ENCODE assay signal across 1 cellular context in genomic region chr11:16981651-16982194, GRCh38.
TF ChIP-seq lines count a peak whose summit lies in the region.

No MANE protein-coding gene starts in this region.

TF ChIP-seq in HepG2, 621 proteins besides CTCF, POLR2A, EP300 and RAD21 (continues in another document):
- TF ChIP-seq RFXAP (CRISPR knock-in tag; IDR thresholded peaks at IDR 0.05; ENCODE audit: borderline replicate concordance) (peak; percentile 40; the same call in 1 of the 2 replicates), TAF1 (CRISPR knock-in tag; IDR thresholded peaks at IDR 0.05) (no peak), MATR3 (CRISPR knock-in tag; IDR thresholded peaks at IDR 0.05) (no peak), SIN3A (IDR thresholded peaks at IDR 0.05; ENCODE audit: borderline replicate concordance, low read depth, low read length) (no peak), HNRNPK (IDR thresholded peaks at IDR 0.05; ENCODE audit: low read depth, low read length, poor library complexity, severe bottlenecking) (no peak), POGK (CRISPR knock-in tag; conservative IDR thresholded peaks at IDR 0.05) (no peak), NR3C1 (CRISPR knock-in tag; IDR thresholded peaks at IDR 0.05) (no peak), MEF2D (CRISPR knock-in tag; IDR thresholded peaks at IDR 0.05) (0 out of 2 replicates have a peak, but pooled peaks have one; percentile 20), ZSCAN22 (CRISPR knock-in tag; IDR thresholded peaks at IDR 0.05) (no peak), BHLHE40 (IDR thresholded peaks at IDR 0.05; ENCODE audit: low read length) (no peak), MAF1 (CRISPR knock-in tag; IDR thresholded peaks at IDR 0.05; ENCODE audit: borderline replicate concordance) (no peak), NCOA2 (CRISPR knock-in tag; IDR thresholded peaks at IDR 0.05) (peak; percentile 41; the same call in 1 of the 2 replicates), IKZF5 (CRISPR knock-in tag; IDR thresholded peaks at IDR 0.05) (0 out of 2 replicates have a peak, but pooled peaks have one; percentile 15), ZNF549 (CRISPR knock-in tag; IDR thresholded peaks at IDR 0.05) (no peak), WIZ (CRISPR knock-in tag; IDR thresholded peaks at IDR 0.05) (no peak), KDM2A (CRISPR knock-in tag; IDR thresholded peaks at IDR 0.05; ENCODE audit: borderline replicate concordance, low read depth) (peak; percentile 31; the same call in 1 of the 2 replicates), MIER3 (CRISPR knock-in tag; IDR thresholded peaks at IDR 0.05; ENCODE audit: borderline replicate concordance) (no peak), ZNF235 (CRISPR knock-in tag; IDR thresholded peaks at IDR 0.05; ENCODE audit: borderline replicate concordance) (no peak), ZMYM4 (CRISPR knock-in tag; IDR thresholded peaks at IDR 0.05) (no peak; the same call in 1 of the 2 replicates), NBN (conservative IDR thresholded peaks at IDR 0.05) (no peak), ZNF251 (CRISPR knock-in tag; IDR thresholded peaks at IDR 0.05) (no peak), MBNL3 (CRISPR knock-in tag; conservative IDR thresholded peaks at IDR 0.05) (no peak), ZBTB3 (CRISPR knock-in tag; IDR thresholded peaks at IDR 0.05; ENCODE audit: borderline replicate concordance, low read depth) (no peak), THYN1 (CRISPR knock-in tag; IDR thresholded peaks at IDR 0.05; ENCODE audit: borderline replicate concordance, low read depth) (no peak), TEF (CRISPR knock-in tag; IDR thresholded peaks at IDR 0.05) (no peak), ATF6 (CRISPR knock-in tag; conservative IDR thresholded peaks at IDR 0.05) (no peak), STAT5B (CRISPR knock-in tag; IDR thresholded peaks at IDR 0.05) (no peak), HNRNPLL (IDR thresholded peaks at IDR 0.05; ENCODE audit: low read depth, low read length, poor library complexity, severe bottlenecking) (no peak), SALL1 (CRISPR knock-in tag; IDR thresholded peaks at IDR 0.05) (peak; percentile 65), HNRNPL (IDR thresholded peaks at IDR 0.05; ENCODE audit: low read depth, low read length) (peak; percentile 83), PPARG (CRISPR knock-in tag; conservative IDR thresholded peaks at IDR 0.05) (0 out of 2 replicates have a peak, but pooled peaks have one; percentile 20), POGZ (CRISPR knock-in tag; IDR thresholded peaks at IDR 0.05) (0 out of 2 replicates have a peak, but pooled peaks have one; percentile 8), CSRNP1 (CRISPR knock-in tag; IDR thresholded peaks at IDR 0.05) (no peak), ZKSCAN8 (CRISPR knock-in tag; IDR thresholded peaks at IDR 0.05; ENCODE audit: borderline replicate concordance) (0 out of 2 replicates have a peak, but pooled peaks have one; percentile 17), SKI (IDR thresholded peaks at IDR 0.05; ENCODE audit: partially characterized antibody) (no peak), RARG (CRISPR knock-in tag; IDR thresholded peaks at IDR 0.05; ENCODE audit: low read depth) (no peak)
- TF ChIP-seq, protein P1, sequence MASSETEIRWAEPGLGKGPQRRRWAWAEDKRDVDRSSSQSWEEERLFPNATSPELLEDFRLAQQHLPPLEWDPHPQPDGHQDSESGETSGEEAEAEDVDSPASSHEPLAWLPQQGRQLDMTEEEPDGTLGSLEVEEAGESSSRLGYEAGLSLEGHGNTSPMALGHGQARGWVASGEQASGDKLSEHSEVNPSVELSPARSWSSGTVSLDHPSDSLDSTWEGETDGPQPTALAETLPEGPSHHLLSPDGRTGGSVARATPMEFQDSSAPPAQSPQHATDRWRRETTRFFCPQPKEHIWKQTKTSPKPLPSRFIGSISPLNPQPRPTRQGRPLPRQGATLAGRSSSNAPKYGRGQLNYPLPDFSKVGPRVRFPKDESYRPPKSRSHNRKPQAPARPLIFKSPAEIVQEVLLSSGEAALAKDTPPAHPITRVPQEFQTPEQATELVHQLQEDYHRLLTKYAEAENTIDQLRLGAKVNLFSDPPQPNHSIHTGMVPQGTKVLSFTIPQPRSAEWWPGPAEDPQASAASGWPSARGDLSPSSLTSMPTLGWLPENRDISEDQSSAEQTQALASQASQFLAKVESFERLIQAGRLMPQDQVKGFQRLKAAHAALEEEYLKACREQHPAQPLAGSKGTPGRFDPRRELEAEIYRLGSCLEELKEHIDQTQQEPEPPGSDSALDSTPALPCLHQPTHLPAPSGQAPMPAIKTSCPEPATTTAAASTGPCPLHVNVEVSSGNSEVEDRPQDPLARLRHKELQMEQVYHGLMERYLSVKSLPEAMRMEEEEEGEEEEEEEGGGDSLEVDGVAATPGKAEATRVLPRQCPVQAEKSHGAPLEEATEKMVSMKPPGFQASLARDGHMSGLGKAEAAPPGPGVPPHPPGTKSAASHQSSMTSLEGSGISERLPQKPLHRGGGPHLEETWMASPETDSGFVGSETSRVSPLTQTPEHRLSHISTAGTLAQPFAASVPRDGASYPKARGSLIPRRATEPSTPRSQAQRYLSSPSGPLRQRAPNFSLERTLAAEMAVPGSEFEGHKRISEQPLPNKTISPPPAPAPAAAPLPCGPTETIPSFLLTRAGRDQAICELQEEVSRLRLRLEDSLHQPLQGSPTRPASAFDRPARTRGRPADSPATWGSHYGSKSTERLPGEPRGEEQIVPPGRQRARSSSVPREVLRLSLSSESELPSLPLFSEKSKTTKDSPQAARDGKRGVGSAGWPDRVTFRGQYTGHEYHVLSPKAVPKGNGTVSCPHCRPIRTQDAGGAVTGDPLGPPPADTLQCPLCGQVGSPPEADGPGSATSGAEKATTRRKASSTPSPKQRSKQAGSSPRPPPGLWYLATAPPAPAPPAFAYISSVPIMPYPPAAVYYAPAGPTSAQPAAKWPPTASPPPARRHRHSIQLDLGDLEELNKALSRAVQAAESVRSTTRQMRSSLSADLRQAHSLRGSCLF (CRISPR knock-in tag; IDR thresholded peaks at IDR 0.05; ENCODE audit: borderline replicate concordance), result no peak
- TF ChIP-seq, protein P2, sequence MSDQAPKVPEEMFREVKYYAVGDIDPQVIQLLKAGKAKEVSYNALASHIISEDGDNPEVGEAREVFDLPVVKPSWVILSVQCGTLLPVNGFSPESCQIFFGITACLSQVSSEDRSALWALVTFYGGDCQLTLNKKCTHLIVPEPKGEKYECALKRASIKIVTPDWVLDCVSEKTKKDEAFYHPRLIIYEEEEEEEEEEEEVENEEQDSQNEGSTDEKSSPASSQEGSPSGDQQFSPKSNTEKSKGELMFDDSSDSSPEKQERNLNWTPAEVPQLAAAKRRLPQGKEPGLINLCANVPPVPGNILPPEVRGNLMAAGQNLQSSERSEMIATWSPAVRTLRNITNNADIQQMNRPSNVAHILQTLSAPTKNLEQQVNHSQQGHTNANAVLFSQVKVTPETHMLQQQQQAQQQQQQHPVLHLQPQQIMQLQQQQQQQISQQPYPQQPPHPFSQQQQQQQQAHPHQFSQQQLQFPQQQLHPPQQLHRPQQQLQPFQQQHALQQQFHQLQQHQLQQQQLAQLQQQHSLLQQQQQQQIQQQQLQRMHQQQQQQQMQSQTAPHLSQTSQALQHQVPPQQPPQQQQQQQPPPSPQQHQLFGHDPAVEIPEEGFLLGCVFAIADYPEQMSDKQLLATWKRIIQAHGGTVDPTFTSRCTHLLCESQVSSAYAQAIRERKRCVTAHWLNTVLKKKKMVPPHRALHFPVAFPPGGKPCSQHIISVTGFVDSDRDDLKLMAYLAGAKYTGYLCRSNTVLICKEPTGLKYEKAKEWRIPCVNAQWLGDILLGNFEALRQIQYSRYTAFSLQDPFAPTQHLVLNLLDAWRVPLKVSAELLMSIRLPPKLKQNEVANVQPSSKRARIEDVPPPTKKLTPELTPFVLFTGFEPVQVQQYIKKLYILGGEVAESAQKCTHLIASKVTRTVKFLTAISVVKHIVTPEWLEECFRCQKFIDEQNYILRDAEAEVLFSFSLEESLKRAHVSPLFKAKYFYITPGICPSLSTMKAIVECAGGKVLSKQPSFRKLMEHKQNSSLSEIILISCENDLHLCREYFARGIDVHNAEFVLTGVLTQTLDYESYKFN (CRISPR knock-in tag; conservative IDR thresholded peaks at IDR 0.05), result peak; percentile 66
- TF ChIP-seq, protein P3, sequence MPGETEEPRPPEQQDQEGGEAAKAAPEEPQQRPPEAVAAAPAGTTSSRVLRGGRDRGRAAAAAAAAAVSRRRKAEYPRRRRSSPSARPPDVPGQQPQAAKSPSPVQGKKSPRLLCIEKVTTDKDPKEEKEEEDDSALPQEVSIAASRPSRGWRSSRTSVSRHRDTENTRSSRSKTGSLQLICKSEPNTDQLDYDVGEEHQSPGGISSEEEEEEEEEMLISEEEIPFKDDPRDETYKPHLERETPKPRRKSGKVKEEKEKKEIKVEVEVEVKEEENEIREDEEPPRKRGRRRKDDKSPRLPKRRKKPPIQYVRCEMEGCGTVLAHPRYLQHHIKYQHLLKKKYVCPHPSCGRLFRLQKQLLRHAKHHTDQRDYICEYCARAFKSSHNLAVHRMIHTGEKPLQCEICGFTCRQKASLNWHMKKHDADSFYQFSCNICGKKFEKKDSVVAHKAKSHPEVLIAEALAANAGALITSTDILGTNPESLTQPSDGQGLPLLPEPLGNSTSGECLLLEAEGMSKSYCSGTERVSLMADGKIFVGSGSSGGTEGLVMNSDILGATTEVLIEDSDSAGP (CRISPR knock-in tag; IDR thresholded peaks at IDR 0.05; ENCODE audit: borderline replicate concordance), result peak; percentile 37; the same call in 1 of the 2 replicates
